In the genomic region with DNA sequence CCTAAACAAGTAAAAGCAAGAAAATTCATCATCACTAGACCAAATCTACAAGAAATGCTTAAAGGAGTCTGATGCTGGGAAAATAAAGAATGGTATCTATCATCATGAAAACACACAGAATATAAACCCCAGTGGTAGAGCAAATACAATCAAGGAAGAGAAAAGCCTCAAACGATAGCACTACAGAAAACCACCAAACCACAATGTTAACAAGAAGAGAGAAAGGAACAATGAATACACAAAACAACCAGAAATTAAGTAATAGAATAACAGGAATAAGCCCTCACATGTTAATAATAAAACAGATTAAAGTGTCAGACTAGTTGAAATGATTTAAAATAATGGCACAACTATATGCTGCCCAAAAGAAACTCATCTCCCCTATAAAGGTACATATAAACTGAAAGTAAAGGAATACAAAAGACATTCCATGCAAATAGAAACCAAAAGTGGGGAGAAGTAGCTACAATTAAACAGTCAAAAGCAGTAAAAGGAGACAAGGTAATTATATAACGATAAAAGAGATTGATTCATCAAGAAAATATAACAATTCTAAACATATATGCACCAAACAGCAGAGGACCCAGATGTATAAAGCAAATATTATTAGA, we compare ENCODE assay signal across 8 cellular contexts.
DNase-seq lines count a peak whose midpoint lies in the region; ATAC-seq and TF ChIP-seq lines count a peak whose summit lies in the region.

No MANE protein-coding gene starts in this region.

- DNase-seq in NCI-H2196 (lab: John Stamatoyannopoulos, UW; ENCODE audit: unreplicated experiment) (peak; percentile 8), NCI-H2196 treated with DMSO at 0.1 percent for 48 hours (lab: John Stamatoyannopoulos, UW; ENCODE audit: unreplicated experiment) (no peak), natural killer cell (no peak), AML-193 (lab: John Stamatoyannopoulos, UW) (no peak), NCI-H1105 (lab: John Stamatoyannopoulos, UW) (no peak)
- no peak for DNase-seq in T-helper 2 cell treated with Interferon-gamma antibody and Interleukin-4, amounts not matched to agents 5 μg/mL and 100 μg/mL, for 36 hours (ENCODE audit: low spot score)

- peak overlapping the region; percentile 41 for H3K27ac Mint-ChIP-seq in T-helper 2 cell treated with Interferon-gamma antibody and Interleukin-4, amounts not matched to agents 5 μg/mL and 100 μg/mL, for 36 hours
- H3K27ac Mint-ChIP-seq in natural killer cell, result peak overlapping the region; percentile 1 to 43

- H3K9me3 Mint-ChIP-seq in T-helper 2 cell treated with Interferon-gamma antibody and Interleukin-4, amounts not matched to agents 5 μg/mL and 100 μg/mL, for 36 hours, result peaks cover 14% of the 10 kb centered on the region
- H3K9me3 Mint-ChIP-seq in natural killer cell, result no peaks in the 10 kb centered on the region

- H3K36me3 Mint-ChIP-seq in T-helper 2 cell treated with Interferon-gamma antibody and Interleukin-4, amounts not matched to agents 5 μg/mL and 100 μg/mL, for 36 hours (ENCODE audit: low read depth), result peaks cover 23% of the 10 kb centered on the region
- H3K36me3 Mint-ChIP-seq in natural killer cell, result no peaks in the 10 kb centered on the region

- ATAC-seq in HG03060 (IDR thresholded peaks at IDR 0.05; ENCODE audit: low read depth, unreplicated experiment) (peak; percentile 66), natural killer cell (peak; percentile 60 to 85 (median 62)), GM19023 (IDR thresholded peaks at IDR 0.05; ENCODE audit: unreplicated experiment) (no peak)

- intact Hi-C loops in natural killer cell (cut with micrococcal nuclease), result no loop called here

- peaks cover 46% of the 10 kb centered on the region for H3K4me1 Mint-ChIP-seq in T-helper 2 cell treated with Interferon-gamma antibody and Interleukin-4, amounts not matched to agents 5 μg/mL and 100 μg/mL, for 36 hours (ENCODE audit: low read depth)
- peaks cover 50% of the 10 kb centered on the region in 2 donors for H3K4me1 Mint-ChIP-seq in natural killer cell

- peaks cover 3% of the 10 kb centered on the region for H3K27me3 Mint-ChIP-seq in T-helper 2 cell treated with Interferon-gamma antibody and Interleukin-4, amounts not matched to agents 5 μg/mL and 100 μg/mL, for 36 hours (ENCODE audit: low read depth)
- peaks cover 14 to 29% of the 10 kb centered on the region in 2 donors for H3K27me3 Mint-ChIP-seq in natural killer cell (ENCODE audit: low read depth in 2 of 2)

- peak overlapping the region; percentile 67 for H3K4me3 Mint-ChIP-seq in T-helper 2 cell treated with Interferon-gamma antibody and Interleukin-4, amounts not matched to agents 5 μg/mL and 100 μg/mL, for 36 hours
- H3K4me3 Mint-ChIP-seq in natural killer cell, result peak overlapping the region; percentile 70

- no peak for TF ChIP-seq CTCF in natural killer cell (IDR thresholded peaks at IDR 0.05)
